17 cellular contexts compared by ENCODE assay signal in genomic region chr13:109904218-109904617, GRCh38.
DNase-seq lines count a peak whose midpoint lies in the region; ATAC-seq and TF ChIP-seq lines count a peak whose summit lies in the region.
"Had no signal": no experiment of that assay in that cellular context is flagged by ENCODE, and none has a peak within 500 bp of the region (broad histone marks: within the 10 kb centered on the region; RNA-seq: fewer than 3 reads in every experiment).

No MANE protein-coding gene starts in this region.

- peak; percentile 0 for DNase-seq in DMS 273 treated with DMSO at 0.1 percent for 48 hours (lab: John Stamatoyannopoulos, UW)
- DNase-seq in HuH-7 (ENCODE audit: low spot score) = peak; percentile 5
- DNase-seq in OCI-LY7 (ENCODE audit: low spot score) = peak; percentile 3
- peak; percentile 10 for DNase-seq in epithelial cell of esophagus (ENCODE audit: low read depth)
- DNase-seq in activated CD4-positive, alpha-beta T cell treated with anti-CD3 and anti-CD28 coated beads, Interleukin-2, amount 50 U/mL, for 4 hours = no peak
- DNase-seq in central memory CD4-positive, alpha-beta T cell = no peak
- DNase-seq: activated CD8-positive, alpha-beta memory T cell treated with anti-CD3 and anti-CD28 coated beads, Interleukin-2, amount 10 ng/mL, durations not matched to agents 7 days and 5 days; DMS79 treated with DMSO at 0.1 percent for 48 hours; glutamatergic neuron; naive B cell; Peyer's patch; right cardiac atrium; stimulated activated naive CD8-positive, alpha-beta T cell treated with anti-CD3 and anti-CD28 coated beads, Interleukin-15, Interleukin-2, amounts not matched to agents 100 U/mL and 50 U/mL, for 24 hours had no signal

- no peaks in the 10 kb centered on the region for H3K36me3 ChIP-seq in OCI-LY7 (ENCODE audit: insufficient read depth, low read length)
- H3K36me3 ChIP-seq: cardiac muscle cell, Peyer's patch had no signal

- CTCF ChIA-PET in OCI-LY7 (lab: Charles Lee; ENCODE audit: unreplicated experiment) = no interaction called here

- no peaks in the 10 kb centered on the region for H3K9me2 ChIP-seq in OCI-LY7 (ENCODE audit: insufficient read depth, low read length)

- intact Hi-C loops in OCI-LY7 (cut with micrococcal nuclease; ENCODE audit: unreplicated experiment) = no loop called here

- TF ChIP-seq CTCF in OCI-LY7 (conservative IDR thresholded peaks at IDR 0.05; ENCODE audit: low read length) = 0 out of 2 replicates have a peak, but pooled peaks have one; percentile 32
- TF ChIP-seq CTCF in epithelial cell of esophagus (IDR thresholded peaks at IDR 0.05; ENCODE audit: insufficient read depth, low read depth, low read length, missing control alignments) = no peak

- H4K20me1 ChIP-seq in OCI-LY7 (ENCODE audit: insufficient read depth, low read length) = no peaks in the 10 kb centered on the region

- POLR2A ChIA-PET in OCI-LY7 (lab: Charles Lee) = no interaction called here

- H3K4me3 ChIP-seq in OCI-LY7 (ENCODE audit: low read depth, low read length, poor library complexity, severe bottlenecking) (no peak overlapping the region), epithelial cell of esophagus (ENCODE audit: low read length) (no peak overlapping the region)
- H3K4me3 ChIP-seq: cardiac muscle cell, Peyer's patch had no signal

- no peaks in the 10 kb centered on the region for H3K9me3 ChIP-seq in OCI-LY7 (ENCODE audit: low read length)
- H3K9me3 ChIP-seq: Peyer's patch had no signal

- no peak overlapping the region for H2AFZ ChIP-seq in OCI-LY7 (ENCODE audit: low read length)

- no peak overlapping the region for H3K4me2 ChIP-seq in OCI-LY7 (ENCODE audit: low read length)

- no peak overlapping the region for H3K27ac ChIP-seq in OCI-LY7 (ENCODE audit: low read depth, low read length, poor library complexity, severe bottlenecking)
- H3K27ac ChIP-seq: cardiac muscle cell, Peyer's patch had no signal

- BruUV-seq in OCI-LY7 (replicated peaks; lab: Mats Ljungman, UMichigan) = no TSS peak

- no peaks in the 10 kb centered on the region for H3K79me2 ChIP-seq in OCI-LY7 (ENCODE audit: insufficient read depth, low read depth, low read length)

- H3K4me1 ChIP-seq in OCI-LY7 (ENCODE audit: insufficient read depth, low read length, poor library complexity, severe bottlenecking) = no peaks in the 10 kb centered on the region
- H3K4me1 ChIP-seq: Peyer's patch had no signal

- ATAC-seq in HG03135 (IDR thresholded peaks at IDR 0.05; ENCODE audit: unreplicated experiment) (no peak), GM21528 (IDR thresholded peaks at IDR 0.05; ENCODE audit: low FRiP score, unreplicated experiment) (no peak)
- ATAC-seq: activated CD8-positive, alpha-beta memory T cell treated with anti-CD3 and anti-CD28 coated beads, Interleukin-2, amount 10 ng/mL, durations not matched to agents 7 days and 5 days; left lobe of liver; right cardiac atrium; stimulated activated naive CD8-positive, alpha-beta T cell treated with anti-CD3 and anti-CD28 coated beads, Interleukin-15, Interleukin-2, amounts not matched to agents 100 U/mL and 50 U/mL, for 24 hours had no signal

Comparison
In these comparisons a context has a peak if more than half of its experiments do, and no peak if none do; other contexts are left out.
1. DNase-seq: peak in DMS 273 treated with DMSO at 0.1 percent for 48 hours (single experiment), HuH-7 (single experiment), OCI-LY7 (single experiment) and epithelial cell of esophagus (single experiment); none in activated CD4-positive, alpha-beta T cell treated with anti-CD3 and anti-CD28 coated beads, Interleukin-2, amount 50 U/mL, for 4 hours (0 of 2) and central memory CD4-positive, alpha-beta T cell (single experiment).